ENCODE assay signal across 12 cellular contexts in genomic region chrX:48045410-48046311, GRCh38. TPM values are rescaled to one million over a fixed set of nuclear protein-coding genes. Genes with fewer than 3 reads are reported as not detected.
DNase-seq lines count a peak whose midpoint lies in the region; ATAC-seq and TF ChIP-seq lines count a peak whose summit lies in the region.
"Had no signal": no experiment of that assay in that cellular context is flagged by ENCODE, and none has a peak within 500 bp of the region (broad histone marks: within the 10 kb centered on the region; RNA-seq: fewer than 3 reads in every experiment).

No MANE protein-coding gene starts in this region.

- no peak overlapping the region for H3K4me2 ChIP-seq in H9 (ENCODE audit: insufficient read depth, insufficient read length, low read length)

- no peak overlapping the region for H3K4me3 Mint-ChIP-seq in mesothelial cell of epicardium
- H3K4me3 Mint-ChIP-seq in H9: no peak overlapping the region
- H3K4me3 Mint-ChIP-seq: dendritic cell treated with granulocyte-macrophage colony-stimulating factor and Interleukin-4, amounts not matched to agents 40 ng/mL and 50 ng/mL, for 4 days had no signal

- H3K27me3 Mint-ChIP-seq in mesothelial cell of epicardium (ENCODE audit: low read depth) (no peaks in the 10 kb centered on the region), H9 (ENCODE audit: low read depth) (no peaks in the 10 kb centered on the region; the same call in 1 of the 2 replicates)
- H3K27me3 Mint-ChIP-seq: dendritic cell treated with granulocyte-macrophage colony-stimulating factor and Interleukin-4, amounts not matched to agents 40 ng/mL and 50 ng/mL, for 4 days had no signal

- H3K23me2 ChIP-seq in H9 (ENCODE audit: insufficient read length, low read depth, low read length, poor library complexity, severe bottlenecking): no peaks in the 10 kb centered on the region

- peaks cover 46% of the 10 kb centered on the region for H3K9me3 ChIP-seq in H9 (ENCODE audit: control insufficient read depth, low read depth, low read length)
- H3K9me3 ChIP-seq: SJSA1, transverse colon had no signal

- H3K4ac ChIP-seq in H9 (ENCODE audit: low read depth, low read length): no peak overlapping the region

- H3K4me1 ChIP-seq in ACC112 (ENCODE audit: control insufficient read depth, insufficient read depth, low read length, unreplicated experiment) (peaks cover 21% of the 10 kb centered on the region), H9 (ENCODE audit: insufficient read depth, low read length) (no peaks in the 10 kb centered on the region)
- H3K4me1 ChIP-seq: SJSA1, transverse colon had no signal

- H3K4me1 Mint-ChIP-seq in mesothelial cell of epicardium (peaks cover 5% of the 10 kb centered on the region), H9 (peaks cover 0 to 6% of the 10 kb centered on the region in 2 experiments; a peak in 2 of 4 replicates)

- H2AK5ac ChIP-seq in H9 (ENCODE audit: insufficient read length, low read length): no peak overlapping the region

- H4K5ac ChIP-seq in H9 (ENCODE audit: insufficient read length, low read depth, low read length): no peak overlapping the region

- no peak overlapping the region for H4K91ac ChIP-seq in H9 (ENCODE audit: insufficient read length, low read depth, low read length)

- H2BK120ac ChIP-seq in H9 (ENCODE audit: low read depth, low read length, poor library complexity, severe bottlenecking): no peak overlapping the region

- no peak overlapping the region for H2BK12ac ChIP-seq in H9 (ENCODE audit: insufficient read length, low read depth, low read length)

- no peak for ATAC-seq in GM21381 (IDR thresholded peaks at IDR 0.05; ENCODE audit: unreplicated experiment)

- H3K36me3 Mint-ChIP-seq in mesothelial cell of epicardium (peaks cover 7% of the 10 kb centered on the region), H9 (ENCODE audit: insufficient read depth in 1 of 3, low read depth in 3 of 3) (peaks cover 3 to 5% (median 3%) of the 10 kb centered on the region in 3 experiments; a peak in 5 of 7 replicates)

- H3K27ac ChIP-seq in ACC112 (ENCODE audit: low read depth, low read length) (peak overlapping the region; percentile 89), H9 (ENCODE audit: insufficient read length, low read depth, low read length) (no peak overlapping the region)
- H3K27ac ChIP-seq: SJSA1, transverse colon had no signal

- no peak overlapping the region for H3K14ac ChIP-seq in H9 (ENCODE audit: insufficient read depth, low read length)

- H4K20me1 ChIP-seq in H9 (ENCODE audit: control insufficient read depth, insufficient read depth, insufficient read length): no peaks in the 10 kb centered on the region

- no peak overlapping the region for H3K23ac ChIP-seq in H9 (ENCODE audit: insufficient read length, low read depth, low read length)

- H4K8ac ChIP-seq in H9 (replicated peaks; ENCODE audit: insufficient read length, low read depth, low read length): no peak overlapping the region

- H3K4me3 ChIP-seq in ACC112 (ENCODE audit: low read depth, low read length): peak overlapping the region; percentile 54
- no peak overlapping the region for H3K4me3 ChIP-seq in epithelial cell of esophagus (ENCODE audit: low read length)
- H3K4me3 ChIP-seq: SJSA1, transverse colon had no signal

- H3K9me3 Mint-ChIP-seq in mesothelial cell of epicardium (peaks cover 21% of the 10 kb centered on the region), H9 (peaks cover 58 to 65% of the 10 kb centered on the region in 2 experiments)
- H3K9me3 Mint-ChIP-seq: dendritic cell treated with granulocyte-macrophage colony-stimulating factor and Interleukin-4, amounts not matched to agents 40 ng/mL and 50 ng/mL, for 4 days had no signal

- H2AFZ ChIP-seq in ACC112 (ENCODE audit: low read length, unreplicated experiment): peak overlapping the region; percentile 43
- H2AFZ ChIP-seq in H9 (ENCODE audit: low read length): no peak overlapping the region

- H3K79me2 ChIP-seq in ACC112 (ENCODE audit: control insufficient read depth, insufficient read depth, low read length, unreplicated experiment): no peaks in the 10 kb centered on the region
- no peaks in the 10 kb centered on the region for H3K79me2 ChIP-seq in H9 (ENCODE audit: insufficient read depth, low read length)

- no peaks in the 10 kb centered on the region for H3K79me1 ChIP-seq in H9 (ENCODE audit: insufficient read depth, low read depth, low read length, poor library complexity, severe bottlenecking)

- no peak overlapping the region for H3K56ac ChIP-seq in H9 (ENCODE audit: insufficient read length, low read depth, low read length)

- DNase-seq in LHCN-M2 (ENCODE audit: low read depth) (peak; percentile 32), epithelial cell of esophagus (ENCODE audit: low read depth) (peak; percentile 71), mesothelial cell of epicardium (ENCODE audit: low spot score in 2 of 2, unreplicated experiment in 2 of 2) (no peak), H9 (no peak), NCI-H1930 (lab: John Stamatoyannopoulos, UW) (no peak), NOMO-1 (lab: John Stamatoyannopoulos, UW; ENCODE audit: unreplicated experiment in 2 of 2) (no peak)
- DNase-seq: NCI-H2029 treated with DMSO at 0.1 percent for 48 hours, transverse colon had no signal

- H3K36me3 ChIP-seq in ACC112 (ENCODE audit: insufficient read depth, low read length): no peaks in the 10 kb centered on the region
- H3K36me3 ChIP-seq: SJSA1, transverse colon had no signal

- H3K27ac Mint-ChIP-seq in mesothelial cell of epicardium: peak overlapping the region; percentile 56
- peak overlapping the region in 1 of 3 experiments; percentile 11; a peak in 1 of 7 replicates for H3K27ac Mint-ChIP-seq in H9
- H3K27ac Mint-ChIP-seq: dendritic cell treated with granulocyte-macrophage colony-stimulating factor and Interleukin-4, amounts not matched to agents 40 ng/mL and 50 ng/mL, for 4 days had no signal

- TF ChIP-seq CTCF in epithelial cell of esophagus (IDR thresholded peaks at IDR 0.05; ENCODE audit: insufficient read depth, low read depth, low read length, missing control alignments): no peak
- TF ChIP-seq CTCF in mesothelial cell of epicardium (IDR thresholded peaks at IDR 0.05; ENCODE audit: unreplicated experiment): no peak
- no peak for TF ChIP-seq CTCF in H9 (conservative IDR thresholded peaks at IDR 0.05)

- no peak overlapping the region for H3K9ac ChIP-seq in H9 (ENCODE audit: extremely low read depth, insufficient read length, low read length)

- no peak overlapping the region for H2BK5ac ChIP-seq in H9 (ENCODE audit: insufficient read length, low read length)

- H2BK15ac ChIP-seq in H9 (ENCODE audit: low read depth, low read length): no peak overlapping the region

- no peak overlapping the region for H3T11ph ChIP-seq in H9 (ENCODE audit: low read length)

- no CpG with 5 or more reads among the region's 8 CpGs for WGBS in H9 (ENCODE audit: extremely low coverage, insufficient read length, low lambda C conversion rate)

- H3K18ac ChIP-seq in H9 (ENCODE audit: insufficient read length, low read depth, low read length): no peak overlapping the region

- no peak overlapping the region for H2BK20ac ChIP-seq in H9 (ENCODE audit: low read depth, low read length, poor library complexity, severe bottlenecking)

- H3K27me3 ChIP-seq in ACC112 (ENCODE audit: insufficient read depth, low read length) (no peaks in the 10 kb centered on the region), H9 (ENCODE audit: insufficient read depth, low read length) (no peaks in the 10 kb centered on the region)
- H3K27me3 ChIP-seq: SJSA1, transverse colon had no signal

RNA-seq across cellular contexts. Expression of gene ZNF630, which starts 25.8 kb away (rescaled TPM):
- 2.2 and 3.0 TPM in 2 replicates for total RNA-seq in LHCN-M2 (2014; rRNA removed)
- polyA plus RNA-seq in LHCN-M2 (2012): 1.1 TPM
- 5.3 to 6.6 TPM (median 5.8 TPM) in 3 replicates for total RNA-seq in mesothelial cell of epicardium
- total RNA-seq in H9 (2021): 1.2 and 1.5 TPM in 2 replicates

RNA-seq across cellular contexts. Expression of gene SPACA5, which starts 38.9 kb away (rescaled TPM):
- total RNA-seq in LHCN-M2 (2014; rRNA removed): not detected in 2 replicates
- not detected for polyA plus RNA-seq in LHCN-M2 (2012)
- total RNA-seq in mesothelial cell of epicardium: not detected in 3 replicates
- total RNA-seq in H9 (2021): not detected in 2 replicates
- total RNA-seq: SJSA1, transverse colon had no signal

RNA-seq across cellular contexts. Expression of gene ZNF182, which starts 41.9 kb away (rescaled TPM):
- 2.7 and 3.8 TPM in 2 replicates for total RNA-seq in LHCN-M2 (2014; rRNA removed)
- polyA plus RNA-seq in LHCN-M2 (2012): 1.2 TPM
- total RNA-seq in mesothelial cell of epicardium: 7.9 to 8.5 TPM (median 7.9 TPM) in 3 replicates
- total RNA-seq in H9 (2021): 7.5 and 7.6 TPM in 2 replicates

Comparison
In these comparisons a context has a peak if more than half of its experiments do, and no peak if none do; other contexts are left out.
1. DNase-seq: peak in LHCN-M2 (single experiment) and epithelial cell of esophagus (single experiment); none in mesothelial cell of epicardium (0 of 2), H9 (single experiment), NCI-H1930 (0 of 2) and NOMO-1 (0 of 2).